1 cellular context compared by ENCODE assay signal in genomic region chr20:3916347-3916746, GRCh38.
TF ChIP-seq lines count a peak whose summit lies in the region.

No MANE protein-coding gene starts in this region.

TF ChIP-seq in HepG2, 621 proteins besides CTCF, POLR2A, EP300 and RAD21 (continued from another document):
- TF ChIP-seq ZNF143 (CRISPR knock-in tag; IDR thresholded peaks at IDR 0.05), result no peak
- peak; percentile 69 for TF ChIP-seq RBM22 (optimal IDR thresholded peaks at IDR 0.05; ENCODE audit: low read length)
